ENCODE assay signal across 11 cellular contexts in genomic region chr16:2701272-2701671, GRCh38. TPM values are rescaled to one million over a fixed set of nuclear protein-coding genes. Genes with fewer than 3 reads are reported as not detected.
"Had no signal": no experiment of that assay in that cellular context is flagged by ENCODE, and none has a peak within 500 bp of the region (broad histone marks: within the 10 kb centered on the region; RNA-seq: fewer than 3 reads in every experiment).

No MANE protein-coding gene starts in this region.

- DNase-seq: H9, HFFc6, KBM-7 had no signal

- ATAC-seq: GM23338, HCT116, HepG2 had no signal

- H3K4me2 ChIP-seq: GM23338 had no signal

- FAIRE-seq: H1, H54, HepG2 had no signal

- H3K27ac ChIP-seq: HL-60 had no signal

- H3K4me3 ChIP-seq: GM23338 had no signal

RNA-seq across cellular contexts. Expression of gene PRSS27, which starts 18.8 kb away (rescaled TPM):
- total RNA-seq: HT1080 had no signal
- polyA plus RNA-seq: IgD-negative memory B cell had no signal
